ENCODE assay signal across 16 cellular contexts in the genomic region with DNA sequence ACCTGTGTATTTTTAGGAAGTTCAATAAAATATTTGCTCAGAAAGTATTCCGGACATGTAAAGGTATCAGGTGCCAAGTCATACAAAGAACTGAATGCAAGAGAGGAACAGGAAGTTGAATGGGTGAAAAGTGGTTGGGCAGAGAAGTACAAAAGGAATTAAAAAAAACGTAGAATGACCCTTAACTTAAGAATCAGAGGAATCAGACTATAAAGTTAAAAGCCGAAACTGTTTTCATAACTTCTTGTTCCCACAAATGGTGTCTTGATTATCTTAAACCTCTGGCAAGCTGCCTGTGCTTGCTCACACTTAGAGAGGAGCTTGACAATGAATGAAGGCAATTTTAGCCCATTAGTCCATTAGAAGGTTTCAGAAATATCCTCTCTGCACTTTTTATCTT.
"Had no signal": no experiment of that assay in that cellular context is flagged by ENCODE, and none has a peak within 500 bp of the region (broad histone marks: within the 10 kb centered on the region; RNA-seq: fewer than 3 reads in every experiment).

No MANE protein-coding gene starts in this region.

- H3K4me3 Mint-ChIP-seq: activated T-helper 1 cell treated with anti-CD3 and anti-CD28 coated beads, Interleukin-12 subunit alpha, Interleukin-12 subunit beta, Interleukin-2, Interleukin-4 antibody, amounts not matched to agents 30 ng/mL and 10 ng/mL and 1 ng/mL, durations not matched to agents 14 hours and 24 hours and 36 hours; dendritic cell treated with granulocyte-macrophage colony-stimulating factor and Interleukin-4, amounts not matched to agents 40 ng/mL and 50 ng/mL, for 4 days; stimulated activated naive CD8-positive, alpha-beta T cell treated with anti-CD3 and anti-CD28 coated beads, Interleukin-15, amount 100 ng/mL, for 72 hours; WTC11 had no signal

- H3K9me3 Mint-ChIP-seq: activated T-helper 1 cell treated with anti-CD3 and anti-CD28 coated beads, Interleukin-12 subunit alpha, Interleukin-12 subunit beta, Interleukin-2, Interleukin-4 antibody, amounts not matched to agents 30 ng/mL and 10 ng/mL and 1 ng/mL, durations not matched to agents 14 hours and 24 hours and 36 hours; dendritic cell treated with granulocyte-macrophage colony-stimulating factor and Interleukin-4, amounts not matched to agents 40 ng/mL and 50 ng/mL, for 4 days; stimulated activated naive CD8-positive, alpha-beta T cell treated with anti-CD3 and anti-CD28 coated beads, Interleukin-15, amount 100 ng/mL, for 72 hours; WTC11 had no signal

- H3K27ac ChIP-seq: ascending aorta, lower lobe of right lung, parathyroid adenoma, thoracic aorta had no signal

- H3K27me3 Mint-ChIP-seq: dendritic cell treated with granulocyte-macrophage colony-stimulating factor and Interleukin-4, amounts not matched to agents 40 ng/mL and 50 ng/mL, for 4 days had no signal

- ATAC-seq: stimulated activated naive CD8-positive, alpha-beta T cell treated with anti-CD3 and anti-CD28 coated beads, Interleukin-15, amount 100 ng/mL, for 72 hours; WTC11 had no signal

- H2AFZ ChIP-seq: parathyroid adenoma had no signal

- H3K4me1 Mint-ChIP-seq: stimulated activated naive CD8-positive, alpha-beta T cell treated with anti-CD3 and anti-CD28 coated beads, Interleukin-15, amount 100 ng/mL, for 72 hours had no signal

- DNase-seq: activated CD4-positive, alpha-beta T cell treated with anti-CD3 and anti-CD28 coated beads for 48 hours; activated naive CD4-positive, alpha-beta T cell; central memory CD4-positive, alpha-beta T cell; erythroblast; hypothalamus; lower lobe of right lung; midbrain; stimulated activated CD4-positive, alpha-beta T cell treated with anti-CD3 and anti-CD28 coated beads, Interleukin-4, amount 100 ng/mL, for 1 hour; stimulated activated naive CD8-positive, alpha-beta T cell treated with anti-CD3 and anti-CD28 coated beads, Interleukin-15, amount 100 ng/mL, for 72 hours had no signal

- H3K27ac Mint-ChIP-seq: activated T-helper 1 cell treated with anti-CD3 and anti-CD28 coated beads, Interleukin-12 subunit alpha, Interleukin-12 subunit beta, Interleukin-2, Interleukin-4 antibody, amounts not matched to agents 30 ng/mL and 10 ng/mL and 1 ng/mL, durations not matched to agents 14 hours and 24 hours and 36 hours; dendritic cell treated with granulocyte-macrophage colony-stimulating factor and Interleukin-4, amounts not matched to agents 40 ng/mL and 50 ng/mL, for 4 days; stimulated activated naive CD8-positive, alpha-beta T cell treated with anti-CD3 and anti-CD28 coated beads, Interleukin-15, amount 100 ng/mL, for 72 hours; WTC11 had no signal

- FAIRE-seq: urothelium cell line had no signal

- H3K9ac ChIP-seq: parathyroid adenoma had no signal

- H3K4me1 ChIP-seq: lower lobe of right lung, parathyroid adenoma had no signal

- H3K27me3 ChIP-seq: ascending aorta had no signal

- H3K36me3 Mint-ChIP-seq: WTC11 had no signal

- H3K79me2 ChIP-seq: parathyroid adenoma had no signal

- H3K36me3 ChIP-seq: ascending aorta, lower lobe of right lung, thoracic aorta had no signal

- H3K4me3 ChIP-seq: ascending aorta, lower lobe of right lung, thoracic aorta had no signal

- H3K9me3 ChIP-seq: ascending aorta, lower lobe of right lung, thoracic aorta had no signal
